Comparison of ENCODE assay signal across 1 cellular context in the genomic region with DNA sequence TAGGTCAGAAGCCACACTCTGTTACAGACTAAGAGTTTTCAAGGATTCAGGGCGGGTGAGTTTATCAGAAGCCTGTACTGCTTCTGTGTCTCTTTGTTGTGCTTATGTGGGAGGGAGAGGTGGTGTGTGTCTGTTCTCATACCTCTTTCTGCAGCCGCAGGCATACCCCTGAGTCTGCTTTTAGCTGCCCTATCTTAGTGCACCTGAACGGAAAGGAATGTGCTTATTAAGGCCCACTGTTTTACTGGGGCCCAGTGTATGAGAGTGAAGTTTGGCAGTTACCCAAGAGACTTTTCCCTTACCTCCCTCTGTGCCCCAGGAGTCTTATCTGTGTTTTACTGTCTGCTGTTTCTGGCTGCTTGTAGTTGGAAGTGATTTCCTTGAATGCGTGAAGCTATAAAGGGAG.
TF ChIP-seq lines count a peak whose summit lies in the region.

No MANE protein-coding gene starts in this region.

TF ChIP-seq in endothelial cell of umbilical vein, 7 proteins besides CTCF, POLR2A, EP300 and RAD21 (continued from another document):
- TF ChIP-seq JUN (IDR thresholded peaks at IDR 0.05; ENCODE audit: borderline replicate concordance, insufficient read depth, insufficient read length, low read depth), result no peak
TF ChIP-seq in endothelial cell of umbilical vein: peak in this region for 0.
